ENCODE assay signal across 8 cellular contexts in genomic region chr16:53435066-53435688, GRCh38. TPM values are rescaled to one million over a fixed set of nuclear protein-coding genes. Genes with fewer than 3 reads are reported as not detected.
A peak's percentile ranks its signal among the peaks of the same experiment; 100 is the strongest.
DNase-seq lines count a peak whose midpoint lies in the region; ATAC-seq and TF ChIP-seq lines count a peak whose summit lies in the region.

No MANE protein-coding gene starts in this region.

- peaks cover 22% of the 10 kb centered on the region for H3K4me1 Mint-ChIP-seq in CD14-positive monocyte
- peaks cover 41% of the 10 kb centered on the region for H3K4me1 Mint-ChIP-seq in activated CD4-positive, alpha-beta memory T cell treated with anti-CD3 and anti-CD28 coated beads, Interleukin-2, amount 10 ng/mL, durations not matched to agents 7 days and 5 days

- peak; percentile 78 for DNase-seq in CD14-positive monocyte (ENCODE audit: low spot score)
- peak; percentile 55 for DNase-seq in NCI-H748 treated with DMSO at 0.1 percent for 48 hours (lab: John Stamatoyannopoulos, UW)
- DNase-seq in activated CD4-positive, alpha-beta memory T cell treated with anti-CD3 and anti-CD28 coated beads, Interleukin-2, amount 10 ng/mL, durations not matched to agents 7 days and 5 days: peak; percentile 70
- DNase-seq in effector memory CD4-positive, alpha-beta T cell: peak; percentile 51 to 68 (median 63)
- peak; percentile 96 for DNase-seq in medulla oblongata (ENCODE audit: extremely low spot score)
- peak; percentile 49 for DNase-seq in stimulated activated CD8-positive, alpha-beta memory T cell treated with anti-CD3 and anti-CD28 coated beads, Interleukin-12 subunit alpha, Interleukin-12 subunit beta, amount 100 ng/mL, for 1 hour (ENCODE audit: low read depth)

- H3K27ac ChIP-seq in effector memory CD4-positive, alpha-beta T cell (ENCODE audit: insufficient read depth, low read length, poor library complexity, severe bottlenecking): peak overlapping the region; percentile 97

- H3K27ac Mint-ChIP-seq in CD14-positive monocyte: peak overlapping the region; percentile 92 to 98 (median 96)
- peak overlapping the region; percentile 91 for H3K27ac Mint-ChIP-seq in activated CD4-positive, alpha-beta memory T cell treated with anti-CD3 and anti-CD28 coated beads, Interleukin-2, amount 10 ng/mL, durations not matched to agents 7 days and 5 days

- no peak for TF ChIP-seq CTCF in CD14-positive monocyte (IDR thresholded peaks at IDR 0.05)

- peaks cover 0 to 5% (median 3%) of the 10 kb centered on the region in 3 donors for H3K27me3 Mint-ChIP-seq in CD14-positive monocyte (ENCODE audit: low read depth in 3 of 3)
- H3K27me3 Mint-ChIP-seq in activated CD4-positive, alpha-beta memory T cell treated with anti-CD3 and anti-CD28 coated beads, Interleukin-2, amount 10 ng/mL, durations not matched to agents 7 days and 5 days: peaks cover 2% of the 10 kb centered on the region

- intact Hi-C loops in CD14-positive monocyte (cut with micrococcal nuclease): loop anchor here in 1 of 2 donors (2.0 kb wide), 1 partner anchor 68 kb away; the partner anchor contains the start of gene AKTIP

- no peaks in the 10 kb centered on the region for H3K27me3 ChIP-seq in effector memory CD4-positive, alpha-beta T cell (replicated peaks; ENCODE audit: control insufficient read depth, insufficient read depth, low read length, poor library complexity, severe bottlenecking)

- peaks cover 0 to 2% (median 0%) of the 10 kb centered on the region in 7 donors for H3K9me3 Mint-ChIP-seq in CD14-positive monocyte
- H3K9me3 Mint-ChIP-seq in activated CD4-positive, alpha-beta memory T cell treated with anti-CD3 and anti-CD28 coated beads, Interleukin-2, amount 10 ng/mL, durations not matched to agents 7 days and 5 days: peaks cover 1% of the 10 kb centered on the region

- POLR2A ChIA-PET in activated CD4-positive, alpha-beta memory T cell treated with anti-CD3 and anti-CD28 coated beads, Interleukin-2, amount 10 ng/mL, durations not matched to agents 7 days and 5 days (lab: Charles Lee): interaction anchor here (0.7 to 9.8 kb wide), 18 partner anchors 13 to 380 kb away, joined by 3 to 282 read pairs (median 6); partner anchors contain the start of genes AKTIP, CHD9, FTO and RPGRIP1L

- peak overlapping the region; percentile 97 to 98 for H3K4me3 Mint-ChIP-seq in CD14-positive monocyte
- H3K4me3 Mint-ChIP-seq in activated CD4-positive, alpha-beta memory T cell treated with anti-CD3 and anti-CD28 coated beads, Interleukin-2, amount 10 ng/mL, durations not matched to agents 7 days and 5 days: peak overlapping the region; percentile 97

- H3K4me3 ChIP-seq in effector memory CD4-positive, alpha-beta T cell (ENCODE audit: insufficient read depth, low read depth, low read length, poor library complexity, severe bottlenecking): peak overlapping the region; percentile 95

- ATAC-seq in GM19328 (IDR thresholded peaks at IDR 0.05; ENCODE audit: unreplicated experiment): peak; percentile 79
- peak; percentile 92 for ATAC-seq in HG03469 (IDR thresholded peaks at IDR 0.05; ENCODE audit: unreplicated experiment)

- H3K4me1 ChIP-seq in effector memory CD4-positive, alpha-beta T cell (ENCODE audit: control insufficient read depth, insufficient read depth, low read length, poor library complexity, severe bottlenecking): peaks cover 26% of the 10 kb centered on the region

- H3K9me3 ChIP-seq in effector memory CD4-positive, alpha-beta T cell (ENCODE audit: control insufficient read depth, low read length): no peaks in the 10 kb centered on the region

- CTCF ChIA-PET in activated CD4-positive, alpha-beta memory T cell treated with anti-CD3 and anti-CD28 coated beads, Interleukin-2, amount 10 ng/mL, durations not matched to agents 7 days and 5 days (lab: Charles Lee): interaction anchor here (0.9 to 4.1 kb wide), 8 partner anchors 17 to 380 kb away, joined by 3 to 21 read pairs (median 5); partner anchors contain the start of genes AKTIP and CHD9

- peaks cover 6 to 8% of the 10 kb centered on the region in 2 donors for H3K36me3 Mint-ChIP-seq in CD14-positive monocyte
- peaks cover 37% of the 10 kb centered on the region for H3K36me3 Mint-ChIP-seq in activated CD4-positive, alpha-beta memory T cell treated with anti-CD3 and anti-CD28 coated beads, Interleukin-2, amount 10 ng/mL, durations not matched to agents 7 days and 5 days (ENCODE audit: low read depth)

- H3K36me3 ChIP-seq in effector memory CD4-positive, alpha-beta T cell (ENCODE audit: control insufficient read depth, insufficient read depth, low read length): peaks cover 12% of the 10 kb centered on the region

RNA-seq across cellular contexts. Expression of gene RBL2, which starts 0.9 kb away (rescaled TPM):
- polyA plus RNA-seq in CD14-positive monocyte: 10 to 100 TPM; 54.3 to 77.7 TPM
- total RNA-seq in activated CD4-positive, alpha-beta memory T cell treated with anti-CD3 and anti-CD28 coated beads, Interleukin-2, amount 10 ng/mL, durations not matched to agents 7 days and 5 days: 100 to 1,000 TPM; 186 to 188 TPM

Comparison
In these comparisons a context has a peak if more than half of its experiments do, and no peak if none do; other contexts are left out.
1. Peak in every context shown above with its lines: DNase-seq, ATAC-seq, H3K4me3 ChIP-seq and H3K27ac ChIP-seq.